ENCODE assay signal across 8 cellular contexts in genomic region chr1:12078938-12079861, GRCh38. TPM values are rescaled to one million over a fixed set of nuclear protein-coding genes. Genes with fewer than 3 reads are reported as not detected.
DNase-seq lines count a peak whose midpoint lies in the region; ATAC-seq and TF ChIP-seq lines count a peak whose summit lies in the region.

No MANE protein-coding gene starts in this region.

- DNase-seq in NK-92 treated with Interleukin-12 subunit alpha and Interleukin-12 subunit beta, amount 100 ng/mL, for 24 hours (lab: John Stamatoyannopoulos, UW) = peak; percentile 12
- DNase-seq in NK-92 (lab: John Stamatoyannopoulos, UW; ENCODE audit: unreplicated experiment) = no peak
- peak; percentile 43 for DNase-seq in HuH-7.5 (ENCODE audit: low spot score)
- peak; percentile 63 for DNase-seq in SW480 (ENCODE audit: low spot score)
- DNase-seq in dedifferentiated amniotic fluid mesenchymal stem cell (ENCODE audit: extremely low spot score) = peak; percentile 27
- no peak for DNase-seq in natural killer cell
- no peak for DNase-seq in UCSD-AML1 (lab: John Stamatoyannopoulos, UW; ENCODE audit: unreplicated experiment)

- H3K27ac Mint-ChIP-seq in natural killer cell = no peak overlapping the region

- H3K27me3 Mint-ChIP-seq in natural killer cell (ENCODE audit: low read depth in 2 of 2) = peaks cover 8 to 10% of the 10 kb centered on the region in 2 donors

- peak; percentile 25 for TF ChIP-seq CTCF in natural killer cell (IDR thresholded peaks at IDR 0.05)

- peak; percentile 63 for ATAC-seq in GM21423 (IDR thresholded peaks at IDR 0.05; ENCODE audit: unreplicated experiment)
- peak in 1 of 3 donors; percentile 54 for ATAC-seq in natural killer cell

- peaks cover 2 to 6% of the 10 kb centered on the region in 2 donors for H3K9me3 Mint-ChIP-seq in natural killer cell

- peaks cover 13 to 14% of the 10 kb centered on the region in 2 donors for H3K4me1 Mint-ChIP-seq in natural killer cell

- no peaks in the 10 kb centered on the region for H3K36me3 Mint-ChIP-seq in natural killer cell

- no peak overlapping the region for H3K4me3 Mint-ChIP-seq in natural killer cell

- intact Hi-C loops in natural killer cell (cut with micrococcal nuclease) = no loop called here

RNA-seq across cellular contexts. Expression of gene TNFRSF8, which starts 16.1 kb away (rescaled TPM):
- total RNA-seq in natural killer cell = 1 to 10 TPM in 1 of 3 donors, under 1 TPM in 2; 0.34 to 1.7 (median 0.50) TPM

RNA-seq across cellular contexts. Expression of gene MIIP, which starts 59.9 kb away (rescaled TPM):
- total RNA-seq in natural killer cell = 10 to 100 TPM; 27.2 to 28.5 (median 27.9) TPM

Comparison
In these comparisons a context has a peak if more than half of its experiments do, and no peak if none do; other contexts are left out.
1. DNase-seq: peak in NK-92 treated with Interleukin-12 subunit alpha and Interleukin-12 subunit beta, amount 100 ng/mL, for 24 hours (single experiment), HuH-7.5 (single experiment), SW480 (single experiment) and dedifferentiated amniotic fluid mesenchymal stem cell (single experiment); none in NK-92 (single experiment), natural killer cell (single experiment) and UCSD-AML1 (single experiment).